14 cellular contexts compared by ENCODE assay signal in the genomic region with DNA sequence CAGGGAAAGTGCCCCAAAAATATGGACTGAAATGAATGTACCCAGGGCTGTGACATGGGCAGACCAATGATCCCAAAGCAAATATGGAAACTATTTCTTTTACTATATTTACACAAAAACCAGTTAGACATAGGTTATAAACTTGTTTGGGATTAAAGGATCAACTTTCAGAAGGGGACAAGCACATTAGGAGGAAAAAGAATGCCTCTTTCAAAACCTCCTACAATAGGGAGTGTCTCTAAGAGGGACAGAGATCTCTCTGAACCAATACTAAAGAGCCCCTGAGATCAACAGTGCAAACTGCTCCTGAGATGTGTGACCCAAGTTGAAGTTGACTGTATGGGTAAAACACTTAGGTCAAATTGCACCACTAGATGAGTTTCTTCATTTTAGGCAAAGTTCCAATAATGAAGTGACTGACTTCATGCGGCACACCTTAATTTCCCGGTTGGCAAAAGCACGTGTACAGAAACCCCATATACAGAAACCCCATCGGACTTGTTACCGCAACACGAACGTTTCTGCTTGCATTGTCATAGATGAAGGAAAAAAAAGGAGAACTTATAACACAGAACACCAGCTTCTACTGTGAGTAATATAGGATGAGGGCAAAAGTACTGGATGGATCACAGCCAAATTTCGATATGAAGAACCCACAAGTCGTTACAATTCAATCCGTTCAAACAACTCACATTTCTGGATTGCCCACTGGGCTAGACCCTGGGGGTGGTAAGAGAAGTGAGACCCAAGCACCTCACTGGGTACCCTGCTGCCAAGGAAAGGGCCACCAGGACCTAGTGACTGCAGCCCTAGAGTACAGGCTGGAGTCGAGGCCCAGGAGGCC. TPM values are rescaled to one million over a fixed set of nuclear protein-coding genes. Genes with fewer than 3 reads are reported as not detected.
DNase-seq lines count a peak whose midpoint lies in the region; ATAC-seq and TF ChIP-seq lines count a peak whose summit lies in the region.
"Had no signal": no experiment of that assay in that cellular context is flagged by ENCODE, and none has a peak within 500 bp of the region (broad histone marks: within the 10 kb centered on the region; RNA-seq: fewer than 3 reads in every experiment).

No MANE protein-coding gene starts in this region.

- H3K27ac Mint-ChIP-seq in glutamatergic neuron (ENCODE audit: unreplicated experiment), result peak overlapping the region; percentile 70
- H3K27ac Mint-ChIP-seq in activated T-cell treated with anti-CD3 and anti-CD28 coated beads, Interleukin-2, amount 50 U/mL, for 24 hours, result no peak overlapping the region
- H3K27ac Mint-ChIP-seq in CD8-positive, alpha-beta memory T cell, result no peak overlapping the region

- H3K9me3 Mint-ChIP-seq in glutamatergic neuron (ENCODE audit: unreplicated experiment), result peaks cover 9% of the 10 kb centered on the region
- no peaks in the 10 kb centered on the region for H3K9me3 Mint-ChIP-seq in activated T-cell treated with anti-CD3 and anti-CD28 coated beads, Interleukin-2, amount 50 U/mL, for 24 hours
- no peaks in the 10 kb centered on the region for H3K9me3 Mint-ChIP-seq in CD8-positive, alpha-beta memory T cell

- H3K27ac ChIP-seq in HL-60 (replicated peaks), result peak overlapping the region; percentile 63
- peak overlapping the region; percentile 59 for H3K27ac ChIP-seq in RWPE2 (ENCODE audit: poor library complexity, severe bottlenecking)
- H3K27ac ChIP-seq in skeletal muscle tissue (ENCODE audit: low read depth, low read length), result peak overlapping the region; percentile 97
- H3K27ac ChIP-seq in CD8-positive, alpha-beta memory T cell (ENCODE audit: low read depth, low read length), result no peak overlapping the region
- H3K27ac ChIP-seq: tibial nerve had no signal

- H3K27me3 ChIP-seq in HL-60 (ENCODE audit: insufficient read depth, poor library complexity, severe bottlenecking), result no peaks in the 10 kb centered on the region
- no peaks in the 10 kb centered on the region for H3K27me3 ChIP-seq in RWPE2 (ENCODE audit: insufficient read depth, poor library complexity, severe bottlenecking)
- H3K27me3 ChIP-seq in skeletal muscle tissue (ENCODE audit: control insufficient read depth in 3 of 3, insufficient read depth in 3 of 3, low read length in 3 of 3), result no peaks in the 10 kb centered on the region
- H3K27me3 ChIP-seq in CD8-positive, alpha-beta memory T cell (ENCODE audit: insufficient read depth, low read length, poor library complexity, severe bottlenecking), result no peaks in the 10 kb centered on the region
- H3K27me3 ChIP-seq: tibial nerve had no signal

- peaks cover 3% of the 10 kb centered on the region for H3K27me3 Mint-ChIP-seq in glutamatergic neuron (ENCODE audit: unreplicated experiment)
- H3K27me3 Mint-ChIP-seq in activated T-cell treated with anti-CD3 and anti-CD28 coated beads, Interleukin-2, amount 50 U/mL, for 24 hours, result no peaks in the 10 kb centered on the region
- peaks cover 0 to 3% of the 10 kb centered on the region in 2 donors for H3K27me3 Mint-ChIP-seq in CD8-positive, alpha-beta memory T cell

- peak; percentile 41 to 81 for DNase-seq in HL-60 (ENCODE audit: low read depth in 1 of 2, low spot score in 1 of 2)
- DNase-seq in RWPE2 (ENCODE audit: low spot score), result no peak
- no peak for DNase-seq in glutamatergic neuron
- no peak for DNase-seq in activated T-cell treated with anti-CD3 and anti-CD28 coated beads, Interleukin-2, amount 50 U/mL, for 24 hours
- no peak for DNase-seq in inferior parietal cortex (ENCODE audit: extremely low spot score)
- DNase-seq in CD8-positive, alpha-beta memory T cell, result no peak
- DNase-seq in GOT3 (lab: John Stamatoyannopoulos, UW), result no peak
- DNase-seq: activated T-cell treated with anti-CD3 and anti-CD28 coated beads for 4 hours, erythroblast, NCI-H2107, nucleus accumbens had no signal

- H3K36me3 ChIP-seq in RWPE2 (ENCODE audit: low read depth) (no peaks in the 10 kb centered on the region), skeletal muscle tissue (ENCODE audit: control insufficient read depth in 3 of 3, insufficient read depth in 3 of 3, low read length in 3 of 3) (peaks cover 0 to 6% (median 2%) of the 10 kb centered on the region in 3 donors)
- H3K36me3 ChIP-seq in CD8-positive, alpha-beta memory T cell (ENCODE audit: insufficient read depth, low read length), result no peaks in the 10 kb centered on the region
- H3K36me3 ChIP-seq: tibial nerve had no signal

- no peaks in the 10 kb centered on the region for H3K9me3 ChIP-seq in RWPE2 (ENCODE audit: severe bottlenecking)
- no peaks in the 10 kb centered on the region for H3K9me3 ChIP-seq in skeletal muscle tissue (ENCODE audit: control insufficient read depth in 3 of 3, low read length in 3 of 3)
- H3K9me3 ChIP-seq in CD8-positive, alpha-beta memory T cell (ENCODE audit: low read length), result no peaks in the 10 kb centered on the region
- H3K9me3 ChIP-seq: tibial nerve had no signal

- ATAC-seq in RWPE2 (ENCODE audit: low read depth), result peak; percentile 26
- ATAC-seq: Panc1 had no signal

- H3K4me1 ChIP-seq in RWPE2 (ENCODE audit: insufficient read depth, poor library complexity, severe bottlenecking), result peaks cover 60% of the 10 kb centered on the region
- peaks cover 17 to 30% (median 24%) of the 10 kb centered on the region in 3 donors for H3K4me1 ChIP-seq in skeletal muscle tissue (ENCODE audit: control insufficient read depth in 3 of 3, insufficient read depth in 3 of 3, low read length in 3 of 3)
- H3K4me1 ChIP-seq in CD8-positive, alpha-beta memory T cell (ENCODE audit: insufficient read depth, low read length), result peaks cover 12% of the 10 kb centered on the region

- peak overlapping the region; percentile 82 to 83 (median 83) for H3K9ac ChIP-seq in skeletal muscle tissue (ENCODE audit: low read depth in 1 of 3, low read length in 3 of 3)

- H3K36me3 Mint-ChIP-seq in glutamatergic neuron (ENCODE audit: unreplicated experiment), result no peaks in the 10 kb centered on the region
- no peaks in the 10 kb centered on the region for H3K36me3 Mint-ChIP-seq in activated T-cell treated with anti-CD3 and anti-CD28 coated beads, Interleukin-2, amount 50 U/mL, for 24 hours (ENCODE audit: low read depth)
- H3K36me3 Mint-ChIP-seq in CD8-positive, alpha-beta memory T cell, result no peaks in the 10 kb centered on the region

- TF ChIP-seq CTCF in HL-60 (IDR thresholded peaks at IDR 0.05; ENCODE audit: insufficient read depth, low read length), result no peak
- TF ChIP-seq CTCF in RWPE2 (IDR thresholded peaks at IDR 0.05; ENCODE audit: poor library complexity, severe bottlenecking), result no peak
- TF ChIP-seq CTCF in glutamatergic neuron (IDR thresholded peaks at IDR 0.05; ENCODE audit: partially characterized antibody, unreplicated experiment), result no peak

- CTCF ChIA-PET in CD8-positive, alpha-beta memory T cell (lab: Charles Lee), result no interaction called here

- H3K4me3 ChIP-seq in HL-60 (replicated peaks; ENCODE audit: insufficient read depth, low read length) (no peak overlapping the region), RWPE2 (ENCODE audit: severe bottlenecking) (no peak overlapping the region), skeletal muscle tissue (ENCODE audit: low read length in 3 of 3) (peak overlapping the region; percentile 75 to 76 (median 76))
- H3K4me3 ChIP-seq in CD8-positive, alpha-beta memory T cell (ENCODE audit: low read length), result no peak overlapping the region
- H3K4me3 ChIP-seq: tibial nerve had no signal

- POLR2A ChIA-PET in CD8-positive, alpha-beta memory T cell (lab: Charles Lee), result no interaction called here

- no peak overlapping the region for H3K4me3 Mint-ChIP-seq in glutamatergic neuron (ENCODE audit: unreplicated experiment)
- no peak overlapping the region for H3K4me3 Mint-ChIP-seq in activated T-cell treated with anti-CD3 and anti-CD28 coated beads, Interleukin-2, amount 50 U/mL, for 24 hours
- H3K4me3 Mint-ChIP-seq in CD8-positive, alpha-beta memory T cell, result no peak overlapping the region

- H3K4me1 Mint-ChIP-seq in glutamatergic neuron (ENCODE audit: low read depth, unreplicated experiment), result peaks cover 41% of the 10 kb centered on the region
- peaks cover 41% of the 10 kb centered on the region for H3K4me1 Mint-ChIP-seq in activated T-cell treated with anti-CD3 and anti-CD28 coated beads, Interleukin-2, amount 50 U/mL, for 24 hours (ENCODE audit: low read depth)
- H3K4me1 Mint-ChIP-seq in CD8-positive, alpha-beta memory T cell, result peaks cover 20 to 26% (median 25%) of the 10 kb centered on the region in 3 donors

RNA-seq across cellular contexts. Expression of a gene that starts 4.3 kb away (rescaled TPM):
- total RNA-seq in glutamatergic neuron (ENCODE audit: unreplicated experiment), result 117 TPM
- 153 TPM for total RNA-seq in skeletal muscle tissue
- total RNA-seq in CD8-positive, alpha-beta memory T cell, result 1 to 10 TPM; 4.2 to 5.9 TPM
- polyA plus RNA-seq in CD8-positive, alpha-beta memory T cell, result 9.2 TPM

Comparison
In these comparisons a context has a peak if more than half of its experiments do, and no peak if none do; other contexts are left out.
1. DNase-seq: peak in HL-60 (2 of 2); none in RWPE2 (single experiment), glutamatergic neuron (single experiment), activated T-cell treated with anti-CD3 and anti-CD28 coated beads, Interleukin-2, amount 50 U/mL, for 24 hours (single experiment), inferior parietal cortex (single experiment), CD8-positive, alpha-beta memory T cell (0 of 5) and GOT3 (single experiment).
2. H3K4me3 ChIP-seq: peak in skeletal muscle tissue (3 of 3); none in HL-60 (single experiment), RWPE2 (single experiment) and CD8-positive, alpha-beta memory T cell (single experiment).
3. RNA of a gene that starts 4.3 kb away (total RNA-seq): 153 TPM in skeletal muscle tissue (single experiment) and 117 TPM in glutamatergic neuron (single experiment); 4.2 to 5.9 TPM in CD8-positive, alpha-beta memory T cell; every median in the first group is over 10 times any median in the second.